15 cellular contexts compared by ENCODE assay signal in the genomic region with DNA sequence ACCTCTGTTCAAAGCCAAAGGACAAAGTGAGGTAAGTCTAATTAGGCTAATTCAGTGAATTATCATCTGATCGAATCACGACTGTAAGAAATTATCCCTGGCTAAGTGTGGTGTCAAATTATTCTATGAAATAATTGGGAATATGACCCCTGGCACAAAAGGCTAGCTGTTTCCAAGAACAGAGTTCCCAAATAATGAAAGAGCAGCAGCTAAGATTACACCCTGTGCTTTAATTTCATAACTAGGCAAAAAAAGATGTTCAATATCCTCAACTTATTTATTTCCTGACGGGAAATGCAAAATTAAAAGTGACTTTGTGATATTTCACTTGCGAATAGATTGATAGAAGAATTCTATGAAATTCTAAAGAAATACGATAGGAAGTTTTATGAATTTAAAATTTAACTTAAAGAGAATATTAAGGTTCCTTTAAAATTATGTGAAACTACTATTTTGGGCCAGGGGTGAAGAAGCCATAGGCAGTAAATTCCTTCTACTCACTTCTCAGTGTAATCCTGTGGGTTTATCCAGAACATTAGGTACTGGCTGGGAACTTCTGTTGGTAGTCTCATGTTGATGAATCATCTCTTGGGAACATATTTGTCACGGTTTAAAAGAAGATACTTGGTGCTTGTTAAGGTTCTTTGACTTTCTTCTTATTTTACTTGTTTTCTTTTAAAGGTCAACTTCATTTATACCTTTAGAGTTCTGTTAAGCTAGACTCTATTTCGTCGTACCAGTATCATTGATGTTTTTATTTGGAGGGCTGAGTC.
DNase-seq lines count a peak whose midpoint lies in the region; ATAC-seq, FAIRE-seq and TF ChIP-seq lines count a peak whose summit lies in the region.
"Had no signal": no experiment of that assay in that cellular context is flagged by ENCODE, and none has a peak within 500 bp of the region (broad histone marks: within the 10 kb centered on the region; RNA-seq: fewer than 3 reads in every experiment).

No MANE protein-coding gene starts in this region.

- H3K14ac ChIP-seq in trophoblast cell (ENCODE audit: low read length) (no peak overlapping the region), H9 (ENCODE audit: insufficient read depth, low read length) (no peak overlapping the region)

- H3K27ac Mint-ChIP-seq in T-cell: no peak overlapping the region
- H3K27ac Mint-ChIP-seq in H9: no peak overlapping the region
- H3K27ac Mint-ChIP-seq: activated CD4-positive, alpha-beta T cell treated with anti-CD3 and anti-CD28 coated beads, Interleukin-2, amount 10 ng/mL, durations not matched to agents 7 days and 5 days; neural progenitor cell had no signal

- H3K23ac ChIP-seq in trophoblast cell (ENCODE audit: low read length) (no peak overlapping the region), H9 (ENCODE audit: insufficient read length, low read depth, low read length) (no peak overlapping the region)

- H3K56ac ChIP-seq in H9 (ENCODE audit: insufficient read length, low read depth, low read length): no peak overlapping the region

- no peak overlapping the region for H4K5ac ChIP-seq in H9 (ENCODE audit: insufficient read length, low read depth, low read length)

- DNase-seq in EL (peak; percentile 79), RCC 7860 (ENCODE audit: low spot score) (peak; percentile 80), fibroblast of lung (ENCODE audit: low read depth in 2 of 2) (peak; percentile 55 to 79), gastrocnemius medialis (peak in 1 of 2 donors; percentile 9), trophoblast cell (no peak), adrenal gland (no peak), T-cell (no peak), H9 (no peak)
- DNase-seq: activated CD4-positive, alpha-beta T cell treated with anti-CD3 and anti-CD28 coated beads, Interleukin-2, amount 10 ng/mL, durations not matched to agents 7 days and 5 days; activated effector memory CD4-positive, alpha-beta T cell treated with Interleukin-2 at 50 U/mL for 16 hours; left lung; NCI-H1092; NCI-H526 treated with DMSO at 0.1 percent for 48 hours; T-helper 1 cell had no signal

- H4K91ac ChIP-seq in trophoblast cell (ENCODE audit: low read depth, low read length) (no peak overlapping the region), H9 (ENCODE audit: insufficient read length, low read depth, low read length) (no peak overlapping the region)

- no CpG with 5 or more reads among the region's 8 CpGs for WGBS in trophoblast cell (ENCODE audit: extremely low coverage, insufficient coverage, insufficient read length)
- 57 to 66% (median 60%) methylated on average over 8 of the region's 8 CpGs for WGBS in adrenal gland, 4 donors
- WGBS in H9 (ENCODE audit: extremely low coverage, insufficient read length, low lambda C conversion rate): no CpG with 5 or more reads among the region's 8 CpGs

- H3K27me3 Mint-ChIP-seq in T-cell (no peaks in the 10 kb centered on the region), H9 (ENCODE audit: low read depth) (no peaks in the 10 kb centered on the region; the same call in 1 of the 2 replicates)
- H3K27me3 Mint-ChIP-seq: activated CD4-positive, alpha-beta T cell treated with anti-CD3 and anti-CD28 coated beads, Interleukin-2, amount 10 ng/mL, durations not matched to agents 7 days and 5 days had no signal

- no peaks in the 10 kb centered on the region for H3K4me1 ChIP-seq in fibroblast of lung (ENCODE audit: control insufficient read depth, extremely low read depth, insufficient read depth, low read length)
- peaks cover 6 to 18% of the 10 kb centered on the region in 2 donors for H3K4me1 ChIP-seq in gastrocnemius medialis
- H3K4me1 ChIP-seq in trophoblast cell (ENCODE audit: control insufficient read depth in 1 of 2, insufficient read depth in 2 of 2, low read length in 2 of 2): no peaks in the 10 kb centered on the region
- H3K4me1 ChIP-seq in adrenal gland (replicated peaks in 1 of 2): no peaks in the 10 kb centered on the region
- H3K4me1 ChIP-seq in H9 (ENCODE audit: insufficient read depth, low read length): no peaks in the 10 kb centered on the region
- H3K4me1 ChIP-seq: left lung, neural progenitor cell had no signal

- H3K4me3 ChIP-seq in fibroblast of lung (replicated peaks in 1 of 4; ENCODE audit: control extremely low read depth in 1 of 4, insufficient read depth in 1 of 4, low read depth in 3 of 4, low read length in 4 of 4) (no peak overlapping the region), gastrocnemius medialis (peak overlapping the region in 2 of 4 donors; percentile 9 to 11), trophoblast cell (ENCODE audit: low read depth, low read length) (no peak overlapping the region), adrenal gland (no peak overlapping the region)
- H3K4me3 ChIP-seq: left lung, neural progenitor cell had no signal

- H3K4ac ChIP-seq in trophoblast cell (ENCODE audit: low read depth, low read length) (no peak overlapping the region), H9 (ENCODE audit: low read depth, low read length) (no peak overlapping the region)

- no peak for TF ChIP-seq POLR2A in gastrocnemius medialis (IDR thresholded peaks at IDR 0.05)
- no peak for TF ChIP-seq POLR2A in adrenal gland (IDR thresholded peaks at IDR 0.05)

- H3K9me3 Mint-ChIP-seq in T-cell (peaks cover 0 to 3% (median 0%) of the 10 kb centered on the region in 3 donors), H9 (no peaks in the 10 kb centered on the region)
- H3K9me3 Mint-ChIP-seq: activated CD4-positive, alpha-beta T cell treated with anti-CD3 and anti-CD28 coated beads, Interleukin-2, amount 10 ng/mL, durations not matched to agents 7 days and 5 days; neural progenitor cell had no signal

- H3K79me2 ChIP-seq in fibroblast of lung (ENCODE audit: control insufficient read depth, insufficient read depth, low read length) (no peaks in the 10 kb centered on the region), trophoblast cell (ENCODE audit: control insufficient read depth, insufficient read depth, low read length, poor library complexity) (no peaks in the 10 kb centered on the region), H9 (ENCODE audit: insufficient read depth, low read length) (no peaks in the 10 kb centered on the region)

- no peak overlapping the region for H3K27ac ChIP-seq in fibroblast of lung (ENCODE audit: insufficient read depth, low read length)
- H3K27ac ChIP-seq in gastrocnemius medialis: peak overlapping the region; percentile 69 to 85 (median 84)
- H3K27ac ChIP-seq in trophoblast cell (ENCODE audit: low read depth, low read length): no peak overlapping the region
- no peak overlapping the region for H3K27ac ChIP-seq in adrenal gland
- H3K27ac ChIP-seq in H9 (ENCODE audit: insufficient read length, low read depth, low read length): no peak overlapping the region
- H3K27ac ChIP-seq: left lung, neural progenitor cell had no signal

- H2BK20ac ChIP-seq in H9 (ENCODE audit: low read depth, low read length, poor library complexity, severe bottlenecking): no peak overlapping the region

- H3T11ph ChIP-seq in H9 (ENCODE audit: low read length): no peak overlapping the region

- H3K4me2 ChIP-seq in fibroblast of lung (ENCODE audit: extremely low read depth, insufficient read depth, low read length) (no peak overlapping the region), trophoblast cell (ENCODE audit: low read length) (no peak overlapping the region), H9 (ENCODE audit: insufficient read depth, insufficient read length, low read length) (no peak overlapping the region)
- H3K4me2 ChIP-seq: neural progenitor cell had no signal

- TF ChIP-seq CTCF in fibroblast of lung (conservative IDR thresholded peaks at IDR 0.05 in 1 of 2, IDR thresholded peaks at IDR 0.05 in 1 of 2; ENCODE audit: low read depth in 1 of 2, low read length in 2 of 2) (no peak), gastrocnemius medialis (IDR thresholded peaks at IDR 0.05 in 4 of 5, conservative IDR thresholded peaks at IDR 0.05 in 1 of 5) (no peak), adrenal gland (IDR thresholded peaks at IDR 0.05) (no peak), H9 (conservative IDR thresholded peaks at IDR 0.05) (no peak)

- no peaks in the 10 kb centered on the region for H3K36me3 ChIP-seq in fibroblast of lung (ENCODE audit: control insufficient read depth, insufficient read depth, low read length)
- H3K36me3 ChIP-seq in gastrocnemius medialis: no peaks in the 10 kb centered on the region
- H3K36me3 ChIP-seq in trophoblast cell (ENCODE audit: control insufficient read depth in 1 of 2, insufficient read depth in 2 of 2, low read length in 2 of 2): no peaks in the 10 kb centered on the region
- no peaks in the 10 kb centered on the region for H3K36me3 ChIP-seq in adrenal gland (replicated peaks in 1 of 2)
- H3K36me3 ChIP-seq: left lung, neural progenitor cell had no signal

- H3K18ac ChIP-seq in trophoblast cell (ENCODE audit: low read length): no peak overlapping the region
- H3K18ac ChIP-seq in H9 (ENCODE audit: insufficient read length, low read depth, low read length): no peak overlapping the region

- H2BK12ac ChIP-seq in trophoblast cell (ENCODE audit: low read length) (no peak overlapping the region), H9 (ENCODE audit: insufficient read length, low read depth, low read length) (no peak overlapping the region)

- H3K4me1 Mint-ChIP-seq in T-cell (no peaks in the 10 kb centered on the region), H9 (no peaks in the 10 kb centered on the region)
- H3K4me1 Mint-ChIP-seq: activated CD4-positive, alpha-beta T cell treated with anti-CD3 and anti-CD28 coated beads, Interleukin-2, amount 10 ng/mL, durations not matched to agents 7 days and 5 days; neural progenitor cell had no signal

- CTCF ChIA-PET in T-cell (lab: Charles Lee): no interaction called here

- POLR2A ChIA-PET in T-cell (lab: Charles Lee): no interaction called here

- no peak overlapping the region for H2BK5ac ChIP-seq in trophoblast cell (ENCODE audit: low read depth, low read length, poor library complexity)
- no peak overlapping the region for H2BK5ac ChIP-seq in H9 (ENCODE audit: insufficient read length, low read length)

- no peak overlapping the region for H2AK5ac ChIP-seq in trophoblast cell (ENCODE audit: low read length)
- no peak overlapping the region for H2AK5ac ChIP-seq in H9 (ENCODE audit: insufficient read length, low read length)

- H2BK15ac ChIP-seq in H9 (ENCODE audit: low read depth, low read length): no peak overlapping the region

- H3K27me3 ChIP-seq in fibroblast of lung (ENCODE audit: control insufficient read depth, insufficient read depth, low read length) (no peaks in the 10 kb centered on the region), gastrocnemius medialis (no peaks in the 10 kb centered on the region), trophoblast cell (ENCODE audit: insufficient read depth, low read length) (no peaks in the 10 kb centered on the region), adrenal gland (no peaks in the 10 kb centered on the region), H9 (ENCODE audit: insufficient read depth, low read length) (no peaks in the 10 kb centered on the region)
- H3K27me3 ChIP-seq: left lung, neural progenitor cell had no signal

- H4K12ac ChIP-seq in trophoblast cell (ENCODE audit: low read depth, low read length): no peak overlapping the region

- H3K9me3 ChIP-seq in fibroblast of lung (ENCODE audit: control insufficient read depth, insufficient read depth, low read depth, low read length) (no peaks in the 10 kb centered on the region), gastrocnemius medialis (no peaks in the 10 kb centered on the region), trophoblast cell (ENCODE audit: insufficient read depth, low read depth, low read length) (no peaks in the 10 kb centered on the region), adrenal gland (replicated peaks in 1 of 3) (no peaks in the 10 kb centered on the region), H9 (ENCODE audit: control insufficient read depth, low read depth, low read length) (no peaks in the 10 kb centered on the region)

- in situ Hi-C loops in gastrocnemius medialis (cut with MboI; ENCODE audit: low sequenced_read_pairs in 4 of 4): no loop called here

- no peak overlapping the region for H2BK120ac ChIP-seq in trophoblast cell (ENCODE audit: insufficient read depth, low read length, poor library complexity)
- H2BK120ac ChIP-seq in H9 (ENCODE audit: low read depth, low read length, poor library complexity, severe bottlenecking): no peak overlapping the region

- H3K4me3 Mint-ChIP-seq in T-cell (no peak overlapping the region), H9 (no peak overlapping the region)
- H3K4me3 Mint-ChIP-seq: activated CD4-positive, alpha-beta T cell treated with anti-CD3 and anti-CD28 coated beads, Interleukin-2, amount 10 ng/mL, durations not matched to agents 7 days and 5 days; neural progenitor cell had no signal

- peak; percentile 97 for FAIRE-seq in RCC 7860 (lab: Jason Lieb, UNC)

- intact Hi-C loops in gastrocnemius medialis (cut with DNase I; ENCODE audit: low total_unique reads): loop anchor here (10.0 kb wide), 1 partner anchor 1055 kb away; no protein-coding TSS in a partner anchor
- intact Hi-C loops in adrenal gland (cut with DNase I): no loop called here

- ATAC-seq in gastrocnemius medialis (peak; percentile 97), T-cell (replicated peaks in 1 of 4) (no peak)
- ATAC-seq: left lung had no signal

- H3K36me3 Mint-ChIP-seq in T-cell (no peaks in the 10 kb centered on the region), H9 (ENCODE audit: insufficient read depth in 1 of 3, low read depth in 3 of 3) (no peaks in the 10 kb centered on the region)
- H3K36me3 Mint-ChIP-seq: neural progenitor cell had no signal

- H3K23me2 ChIP-seq in H9 (ENCODE audit: insufficient read length, low read depth, low read length, poor library complexity, severe bottlenecking): no peaks in the 10 kb centered on the region

- H3K79me1 ChIP-seq in trophoblast cell (ENCODE audit: low read length): no peaks in the 10 kb centered on the region
- H3K79me1 ChIP-seq in H9 (ENCODE audit: insufficient read depth, low read depth, low read length, poor library complexity, severe bottlenecking): no peaks in the 10 kb centered on the region

- H4K8ac ChIP-seq in trophoblast cell (ENCODE audit: low read depth, low read length): no peak overlapping the region
- H4K8ac ChIP-seq in H9 (replicated peaks; ENCODE audit: insufficient read length, low read depth, low read length): no peak overlapping the region

- H4K20me1 ChIP-seq in fibroblast of lung (ENCODE audit: control insufficient read depth, extremely low read depth, insufficient read depth, low read length) (no peaks in the 10 kb centered on the region), H9 (ENCODE audit: control insufficient read depth, insufficient read depth, insufficient read length) (no peaks in the 10 kb centered on the region)

- H3K9ac ChIP-seq in fibroblast of lung (ENCODE audit: insufficient read depth, low read length) (no peak overlapping the region), trophoblast cell (ENCODE audit: low read length) (no peak overlapping the region), H9 (ENCODE audit: extremely low read depth, insufficient read length, low read length) (no peak overlapping the region)
- H3K9ac ChIP-seq: neural progenitor cell had no signal

- H2AFZ ChIP-seq in fibroblast of lung (ENCODE audit: low read length): no peak overlapping the region
- no peak overlapping the region for H2AFZ ChIP-seq in trophoblast cell (ENCODE audit: insufficient read depth, low read length, poor library complexity)
- no peak overlapping the region for H2AFZ ChIP-seq in H9 (ENCODE audit: low read length)
- H2AFZ ChIP-seq: neural progenitor cell had no signal

Comparison
In these comparisons a context has a peak if more than half of its experiments do, and no peak if none do; other contexts are left out.
1. DNase-seq: peak in EL (single experiment), RCC 7860 (single experiment) and fibroblast of lung (2 of 2); none in trophoblast cell (0 of 2), adrenal gland (0 of 7), T-cell (0 of 34) and H9 (single experiment).
2. H3K27ac ChIP-seq: peak in gastrocnemius medialis (4 of 4); none in fibroblast of lung (single experiment), trophoblast cell (single experiment), adrenal gland (0 of 5) and H9 (single experiment).
3. ATAC-seq: peak in gastrocnemius medialis (2 of 2); none in T-cell (0 of 4).